11 cellular contexts compared by ENCODE assay signal in genomic region chr17:58308173-58308984, GRCh38. TPM values are rescaled to one million over a fixed set of nuclear protein-coding genes. Genes with fewer than 3 reads are reported as not detected.
DNase-seq lines count a peak whose midpoint lies in the region; ATAC-seq and TF ChIP-seq lines count a peak whose summit lies in the region.
"Had no signal": no experiment of that assay in that cellular context is flagged by ENCODE, and none has a peak within 500 bp of the region (broad histone marks: within the 10 kb centered on the region; RNA-seq: fewer than 3 reads in every experiment).

No MANE protein-coding gene starts in this region.

- H3K9me3 Mint-ChIP-seq in activated CD4-positive, alpha-beta T cell treated with anti-CD3 and anti-CD28 coated beads, Interleukin-2, amount 10 ng/mL, durations not matched to agents 7 days and 5 days: no peaks in the 10 kb centered on the region
- H3K9me3 Mint-ChIP-seq: activated B cell treated with CpG ODN at 0.5 μM for 24 hours had no signal

- no peak overlapping the region for H3K9ac ChIP-seq in OCI-LY1 (ENCODE audit: low read length)

- H3K4me3 Mint-ChIP-seq in activated CD4-positive, alpha-beta T cell treated with anti-CD3 and anti-CD28 coated beads, Interleukin-2, amount 10 ng/mL, durations not matched to agents 7 days and 5 days: no peak overlapping the region
- H3K4me3 Mint-ChIP-seq: activated B cell treated with CpG ODN at 0.5 μM for 24 hours had no signal

- H3K27me3 ChIP-seq in OCI-LY1 (ENCODE audit: insufficient read depth, low read length) (no peaks in the 10 kb centered on the region), prostate gland (replicated peaks; ENCODE audit: insufficient read depth) (no peaks in the 10 kb centered on the region)
- H3K27me3 ChIP-seq: testis had no signal

- no peaks in the 10 kb centered on the region for H3K4me1 Mint-ChIP-seq in activated CD4-positive, alpha-beta T cell treated with anti-CD3 and anti-CD28 coated beads, Interleukin-2, amount 10 ng/mL, durations not matched to agents 7 days and 5 days

- H3K4me1 ChIP-seq in OCI-LY1 (ENCODE audit: insufficient read depth, low read length, severe bottlenecking) (no peaks in the 10 kb centered on the region), prostate gland (replicated peaks) (no peaks in the 10 kb centered on the region)
- H3K4me1 ChIP-seq: testis had no signal

- H3K27me3 Mint-ChIP-seq in activated CD4-positive, alpha-beta T cell treated with anti-CD3 and anti-CD28 coated beads, Interleukin-2, amount 10 ng/mL, durations not matched to agents 7 days and 5 days: no peaks in the 10 kb centered on the region
- H3K27me3 Mint-ChIP-seq: activated B cell treated with CpG ODN at 0.5 μM for 24 hours had no signal

- TF ChIP-seq POLR2A in prostate gland (IDR thresholded peaks at IDR 0.05): no peak

- H3F3A ChIP-seq in OCI-LY1 (ENCODE audit: insufficient read depth, low read length): no peaks in the 10 kb centered on the region

- H2AFZ ChIP-seq in OCI-LY1 (ENCODE audit: low read length): no peak overlapping the region

- no peak overlapping the region for H3K4me2 ChIP-seq in OCI-LY1 (ENCODE audit: low read length)

- no peaks in the 10 kb centered on the region for H3K9me2 ChIP-seq in OCI-LY1 (ENCODE audit: low read depth, low read length)

- DNase-seq in NCI-H1092 treated with DMSO at 0.1 percent for 48 hours (lab: John Stamatoyannopoulos, UW) (peak; percentile 9), NCI-H1092 (lab: John Stamatoyannopoulos, UW) (no peak), foreskin fibroblast (no peak), sciatic nerve (ENCODE audit: low spot score) (peak; percentile 48), HCEC 1CT (no peak), prostate gland (ENCODE audit: low spot score) (no peak)
- no peak for DNase-seq in activated CD4-positive, alpha-beta T cell treated with anti-CD3 and anti-CD28 coated beads, Interleukin-2, amount 10 ng/mL, durations not matched to agents 7 days and 5 days
- DNase-seq: activated B cell treated with CpG ODN at 0.5 μM for 24 hours, NCI-H2107 had no signal

- H3K36me3 Mint-ChIP-seq in activated CD4-positive, alpha-beta T cell treated with anti-CD3 and anti-CD28 coated beads, Interleukin-2, amount 10 ng/mL, durations not matched to agents 7 days and 5 days (ENCODE audit: low read depth): no peaks in the 10 kb centered on the region

- peaks cover 26% of the 10 kb centered on the region; the same call in 1 of the 2 replicates for H3K36me3 ChIP-seq in OCI-LY1 (ENCODE audit: insufficient read depth, low read length)
- no peaks in the 10 kb centered on the region for H3K36me3 ChIP-seq in prostate gland

- H3K27ac ChIP-seq in OCI-LY1 (ENCODE audit: low read depth, low read length, poor library complexity, severe bottlenecking) (no peak overlapping the region), prostate gland (no peak overlapping the region)
- H3K27ac ChIP-seq: testis had no signal

- no peaks in the 10 kb centered on the region for H3K9me3 ChIP-seq in OCI-LY1 (ENCODE audit: low read length)
- H3K9me3 ChIP-seq in prostate gland: no peaks in the 10 kb centered on the region
- H3K9me3 ChIP-seq: testis had no signal

- TF ChIP-seq CTCF in OCI-LY1 (IDR thresholded peaks at IDR 0.05; ENCODE audit: low read length): peak; percentile 19; the same call in 1 of the 2 replicates
- TF ChIP-seq CTCF in foreskin fibroblast (IDR thresholded peaks at IDR 0.05; ENCODE audit: low read depth, low read length): peak; percentile 14
- TF ChIP-seq CTCF in prostate gland (IDR thresholded peaks at IDR 0.05): peak in 1 of 4 experiments; percentile 16

- intact Hi-C loops in sciatic nerve (cut with DNase I) (no loop called here), prostate gland (cut with DNase I) (no loop called here)

- no peak for ATAC-seq in sciatic nerve

- no peaks in the 10 kb centered on the region for H3K79me2 ChIP-seq in OCI-LY1 (ENCODE audit: insufficient read depth, low read length)

- H4K20me1 ChIP-seq in OCI-LY1 (ENCODE audit: insufficient read depth, low read length): no peaks in the 10 kb centered on the region

- H3K27ac Mint-ChIP-seq in activated CD4-positive, alpha-beta T cell treated with anti-CD3 and anti-CD28 coated beads, Interleukin-2, amount 10 ng/mL, durations not matched to agents 7 days and 5 days: no peak overlapping the region
- H3K27ac Mint-ChIP-seq: activated B cell treated with CpG ODN at 0.5 μM for 24 hours had no signal

- CTCF ChIA-PET in activated CD4-positive, alpha-beta T cell treated with anti-CD3 and anti-CD28 coated beads, Interleukin-2, amount 10 ng/mL, durations not matched to agents 7 days and 5 days (lab: Charles Lee): interaction anchor here (1.1 to 2.0 kb wide), 6 partner anchors 9 to 109 kb away, joined by 3 to 8 read pairs (median 5); partner anchors contain the start of gene RNF43

- WGBS in prostate gland: 78% methylated on average over 32 of the region's 32 CpGs

- POLR2A ChIA-PET in activated CD4-positive, alpha-beta T cell treated with anti-CD3 and anti-CD28 coated beads, Interleukin-2, amount 10 ng/mL, durations not matched to agents 7 days and 5 days (lab: Charles Lee): interaction anchor here (0.6 kb wide), 1 partner anchor 9 kb away, joined by 3 read pairs; no protein-coding TSS in a partner anchor

- H3K4me3 ChIP-seq in OCI-LY1 (ENCODE audit: low read depth, low read length, poor library complexity, severe bottlenecking): no peak overlapping the region
- no peak overlapping the region for H3K4me3 ChIP-seq in foreskin fibroblast (ENCODE audit: low read depth in 1 of 2, low read length in 2 of 2)
- no peak overlapping the region for H3K4me3 ChIP-seq in prostate gland
- H3K4me3 ChIP-seq: testis had no signal

RNA-seq across cellular contexts. Expression of gene TSPOAP1, which starts 20.2 kb away (rescaled TPM):
- total RNA-seq in sciatic nerve: 17.8 TPM
- 10 to 100 TPM; 22.7 to 26.5 TPM for total RNA-seq in prostate gland
- total RNA-seq in activated CD4-positive, alpha-beta T cell treated with anti-CD3 and anti-CD28 coated beads, Interleukin-2, amount 10 ng/mL, durations not matched to agents 7 days and 5 days: 10 to 100 TPM; 44.1 to 57.5 TPM

RNA-seq across cellular contexts. Expression of gene MPO, which starts 27.6 kb away (rescaled TPM):
- total RNA-seq in sciatic nerve (2.0 TPM), prostate gland (under 1 TPM in 1 of 2 donors, not detected in 1; 0.57 TPM)
- not detected for total RNA-seq in activated CD4-positive, alpha-beta T cell treated with anti-CD3 and anti-CD28 coated beads, Interleukin-2, amount 10 ng/mL, durations not matched to agents 7 days and 5 days
- total RNA-seq: activated B cell treated with CpG ODN at 0.5 μM for 24 hours had no signal

RNA-seq across cellular contexts. Expression of gene SUPT4H1, which starts 43.6 kb away (rescaled TPM):
- total RNA-seq in sciatic nerve: 62.2 TPM
- 10 to 100 TPM; 44.8 to 70.0 TPM for total RNA-seq in prostate gland
- total RNA-seq in activated CD4-positive, alpha-beta T cell treated with anti-CD3 and anti-CD28 coated beads, Interleukin-2, amount 10 ng/mL, durations not matched to agents 7 days and 5 days: 10 to 100 TPM; 66.1 to 69.0 TPM

Comparison
In these comparisons a context has a peak if more than half of its experiments do, and no peak if none do; other contexts are left out.
1. DNase-seq: peak in NCI-H1092 treated with DMSO at 0.1 percent for 48 hours (single experiment) and sciatic nerve (single experiment); none in NCI-H1092 (single experiment), foreskin fibroblast (0 of 2), HCEC 1CT (single experiment), prostate gland (single experiment) and activated CD4-positive, alpha-beta T cell treated with anti-CD3 and anti-CD28 coated beads, Interleukin-2, amount 10 ng/mL, durations not matched to agents 7 days and 5 days (single experiment).